ENCODE assay signal across 10 cellular contexts in genomic region chr4:42633605-42634388, GRCh38. TPM values are rescaled to one million over a fixed set of nuclear protein-coding genes. Genes with fewer than 3 reads are reported as not detected.
DNase-seq lines count a peak whose midpoint lies in the region; ATAC-seq and TF ChIP-seq lines count a peak whose summit lies in the region.
"Had no signal": no experiment of that assay in that cellular context is flagged by ENCODE, and none has a peak within 500 bp of the region (broad histone marks: within the 10 kb centered on the region; RNA-seq: fewer than 3 reads in every experiment).

No MANE protein-coding gene starts in this region.

- no peaks in the 10 kb centered on the region for H3K9me2 ChIP-seq in DOHH2 (replicated peaks; ENCODE audit: control insufficient read depth, low read length)

- H3K4me1 ChIP-seq in DOHH2 (ENCODE audit: control insufficient read depth, low read length) = peaks cover 81% of the 10 kb centered on the region
- H3K4me1 ChIP-seq in ascending aorta = no peaks in the 10 kb centered on the region
- no peaks in the 10 kb centered on the region for H3K4me1 ChIP-seq in gastroesophageal sphincter

- ATAC-seq in GM19025 (IDR thresholded peaks at IDR 0.05; ENCODE audit: low read depth, unreplicated experiment) = peak; percentile 44
- ATAC-seq in HG02870 (IDR thresholded peaks at IDR 0.05; ENCODE audit: unreplicated experiment) = peak; percentile 82
- ATAC-seq in T-helper 17 cell = no peak
- no peak for ATAC-seq in gastroesophageal sphincter

- H3K9me3 ChIP-seq in DOHH2 (ENCODE audit: control insufficient read depth, insufficient read depth, low read length) = no peaks in the 10 kb centered on the region
- no peaks in the 10 kb centered on the region for H3K9me3 ChIP-seq in T-helper 17 cell (ENCODE audit: control insufficient read depth, low read length, poor library complexity, severe bottlenecking)
- H3K9me3 ChIP-seq in ascending aorta = no peaks in the 10 kb centered on the region
- H3K9me3 ChIP-seq in gastroesophageal sphincter = no peaks in the 10 kb centered on the region
- H3K9me3 ChIP-seq: thoracic aorta had no signal

- no peaks in the 10 kb centered on the region for H3K36me3 Mint-ChIP-seq in T-helper 17 cell (ENCODE audit: low read depth)

- no peak for TF ChIP-seq POLR2A in gastroesophageal sphincter (IDR thresholded peaks at IDR 0.05)

- peaks cover 3% of the 10 kb centered on the region for H3F3A ChIP-seq in DOHH2 (ENCODE audit: control insufficient read depth, insufficient read depth)

- H3K27me3 Mint-ChIP-seq in T-helper 17 cell = no peaks in the 10 kb centered on the region

- 73 to 82% methylated on average over 5 of the region's 5 CpGs for WGBS in gastroesophageal sphincter (ENCODE audit: low coverage in 1 of 2), 2 donors

- peak overlapping the region; percentile 63 for H3K4me3 Mint-ChIP-seq in T-helper 17 cell

- peaks cover 21% of the 10 kb centered on the region for H3K36me3 ChIP-seq in DOHH2 (ENCODE audit: control insufficient read depth, low read length)
- H3K36me3 ChIP-seq in ascending aorta = no peaks in the 10 kb centered on the region
- no peaks in the 10 kb centered on the region for H3K36me3 ChIP-seq in gastroesophageal sphincter
- H3K36me3 ChIP-seq: thoracic aorta had no signal

- H3K27me3 ChIP-seq in DOHH2 (ENCODE audit: control insufficient read depth, low read length) (no peaks in the 10 kb centered on the region), ascending aorta (no peaks in the 10 kb centered on the region), gastroesophageal sphincter (no peaks in the 10 kb centered on the region)

- H4K20me1 ChIP-seq in DOHH2 (ENCODE audit: control insufficient read depth, insufficient read depth, low read depth, low read length) = peaks cover 9% of the 10 kb centered on the region; the same call in 1 of the 2 replicates

- H3K4me1 Mint-ChIP-seq in T-helper 17 cell = peaks cover 43% of the 10 kb centered on the region

- no peak for TF ChIP-seq CTCF in DOHH2 (IDR thresholded peaks at IDR 0.05; ENCODE audit: low read depth, low read length, poor library complexity, severe bottlenecking)
- TF ChIP-seq CTCF in ascending aorta (IDR thresholded peaks at IDR 0.05) = no peak
- no peak for TF ChIP-seq CTCF in gastroesophageal sphincter (IDR thresholded peaks at IDR 0.05)

- intact Hi-C loops in ascending aorta (cut with DNase I) = no loop called here

- DNase-seq in T-helper 17 cell = no peak
- DNase-seq in ascending aorta (ENCODE audit: low spot score in 2 of 2) = no peak
- DNase-seq in cerebellar nuclear complex (lab: John Stamatoyannopoulos, UW) = no peak
- no peak for DNase-seq in stimulated activated CD4-positive, alpha-beta T cell treated with anti-CD3 and anti-CD28 coated beads, Interleukin-2, amount 100 ng/mL, for 48 hours
- DNase-seq: stimulated activated CD4-positive, alpha-beta T cell treated with anti-CD3 and anti-CD28 coated beads, Interleukin-15, amount 100 ng/mL, for 24 hours had no signal

- peak overlapping the region; percentile 40 for H3K4me2 ChIP-seq in DOHH2 (ENCODE audit: low read length)

- 0 out of 2 replicates have a peak overlapping the region, but pooled peaks have one; percentile 19 for H3K4me3 ChIP-seq in DOHH2 (ENCODE audit: low read length)
- H3K4me3 ChIP-seq in ascending aorta = no peak overlapping the region
- H3K4me3 ChIP-seq in gastroesophageal sphincter = no peak overlapping the region
- H3K4me3 ChIP-seq: thoracic aorta had no signal

- TF ChIP-seq EP300 in gastroesophageal sphincter (IDR thresholded peaks at IDR 0.05) = no peak

- H3K27ac ChIP-seq in DOHH2 (ENCODE audit: low read depth, low read length) = no peak overlapping the region
- H3K27ac ChIP-seq in ascending aorta = no peak overlapping the region
- no peak overlapping the region for H3K27ac ChIP-seq in gastroesophageal sphincter
- H3K27ac ChIP-seq: thoracic aorta had no signal

- peaks cover 97% of the 10 kb centered on the region for H3K79me2 ChIP-seq in DOHH2 (ENCODE audit: control insufficient read depth, low read length)

- H3K27ac Mint-ChIP-seq in T-helper 17 cell = peak overlapping the region; percentile 14

RNA-seq across cellular contexts. Expression of gene ATP8A1, which starts 23.1 kb away (rescaled TPM):
- 10 to 100 TPM; 43.3 to 59.2 TPM for total RNA-seq in T-helper 17 cell
- total RNA-seq in ascending aorta = 11.4 TPM
- total RNA-seq in gastroesophageal sphincter = 10 to 100 TPM in 2 of 4 donors, 1 to 10 TPM in 2; 5.6 to 21.9 (median 8.9) TPM

Comparison
In these comparisons a context has a peak if more than half of its experiments do, and no peak if none do; other contexts are left out.
1. ATAC-seq: peak in GM19025 (single experiment) and HG02870 (single experiment); none in T-helper 17 cell (single experiment) and gastroesophageal sphincter (single experiment).